Comparison of ENCODE assay signal across 15 cellular contexts in the genomic region with DNA sequence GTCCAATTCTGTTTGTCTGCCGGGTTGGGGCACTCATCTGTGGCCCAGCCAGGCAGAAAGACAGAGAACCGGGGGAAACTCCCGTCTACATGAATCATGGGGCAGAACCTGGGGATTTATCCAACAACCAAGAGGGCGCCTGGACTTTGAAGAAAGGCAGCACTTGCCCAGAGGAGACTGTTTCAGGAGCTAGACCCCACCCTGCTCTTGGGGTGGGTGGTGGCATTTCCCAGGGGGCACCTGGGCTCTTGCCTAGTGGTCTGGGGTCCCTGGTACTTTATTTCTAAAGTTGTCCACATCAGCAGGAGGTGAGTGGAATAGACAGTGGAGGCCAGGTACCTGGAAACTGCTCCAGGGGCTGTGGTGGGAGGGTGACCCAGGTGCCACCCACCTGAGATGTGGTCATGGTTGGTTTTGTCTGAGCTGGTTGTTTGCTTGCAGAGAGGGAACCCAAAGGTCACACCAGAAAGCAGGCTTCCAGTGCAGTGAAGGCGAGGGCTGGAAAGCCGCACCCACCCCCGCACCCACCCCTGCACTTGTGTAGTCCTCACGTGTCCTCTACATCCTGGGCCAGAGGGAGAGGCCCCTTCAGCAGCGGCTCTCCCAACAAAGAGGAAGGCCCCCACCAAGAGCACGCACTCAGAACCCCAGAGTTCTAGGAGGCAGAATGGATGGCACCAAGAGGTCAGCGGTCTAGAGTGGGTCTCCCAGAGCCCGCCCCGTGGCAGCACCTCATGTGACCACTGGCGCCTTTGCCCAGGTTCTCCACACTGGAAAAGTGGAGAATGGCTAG.
DNase-seq lines count a peak whose midpoint lies in the region; ATAC-seq, FAIRE-seq and TF ChIP-seq lines count a peak whose summit lies in the region.
"Had no signal": no experiment of that assay in that cellular context is flagged by ENCODE, and none has a peak within 500 bp of the region (broad histone marks: within the 10 kb centered on the region; RNA-seq: fewer than 3 reads in every experiment).

No MANE protein-coding gene starts in this region.

- CTCF ChIA-PET in A549 (lab: Yijun Ruan, JAX) = interaction anchor here (0.7 to 1.6 kb wide), 12 partner anchors 9 to 495 kb away, joined by 3 to 7 read pairs (median 4); a partner anchor contains a TSS

- H3K9me3 ChIP-seq in A549 (no peaks in the 10 kb centered on the region), esophagus squamous epithelium (no peaks in the 10 kb centered on the region)
- H3K9me3 ChIP-seq: adrenal gland, upper lobe of right lung had no signal

- TF ChIP-seq POLR2A in A549 (IDR thresholded peaks at IDR 0.05; ENCODE audit: low read length) (no peak), esophagus squamous epithelium (IDR thresholded peaks at IDR 0.05) (no peak)

- H3K36me3 ChIP-seq in esophagus squamous epithelium = no peaks in the 10 kb centered on the region
- H3K36me3 ChIP-seq: adrenal gland, upper lobe of right lung had no signal

- TF ChIP-seq RAD21 in A549 (conservative IDR thresholded peaks at IDR 0.05 in 1 of 2, IDR thresholded peaks at IDR 0.05 in 1 of 2) = no peak

- H3K36me3 Mint-ChIP-seq in activated T-helper 17 cell treated with anti-CD3 and anti-CD28 coated beads, Interleukin-2, amount 50 U/mL, for 72 hours (ENCODE audit: low read depth) = no peaks in the 10 kb centered on the region
- H3K36me3 Mint-ChIP-seq in T-helper 2 cell treated with Interferon-gamma antibody and Interleukin-4, amounts not matched to agents 5 μg/mL and 100 μg/mL, for 36 hours (ENCODE audit: low read depth) = no peaks in the 10 kb centered on the region
- H3K36me3 Mint-ChIP-seq: IgD-negative memory B cell had no signal

- peaks cover 65% of the 10 kb centered on the region for H3K4me1 ChIP-seq in A549
- peaks cover 15 to 43% (median 26%) of the 10 kb centered on the region in 3 donors for H3K4me1 ChIP-seq in esophagus squamous epithelium

- H3K4me2 ChIP-seq in A549 = peak overlapping the region; percentile 81

- H3K27ac Mint-ChIP-seq in activated T-helper 17 cell treated with anti-CD3 and anti-CD28 coated beads, Interleukin-2, amount 50 U/mL, for 72 hours = peak overlapping the region; percentile 39
- no peak overlapping the region for H3K27ac Mint-ChIP-seq in T-helper 2 cell treated with Interferon-gamma antibody and Interleukin-4, amounts not matched to agents 5 μg/mL and 100 μg/mL, for 36 hours
- H3K27ac Mint-ChIP-seq: activated CD4-positive, alpha-beta memory T cell treated with anti-CD3 and anti-CD28 coated beads, Interleukin-2, amount 10 ng/mL, durations not matched to agents 7 days and 5 days; CD4-positive, alpha-beta T cell had no signal

- ATAC-seq in A549 = peak in 1 of 2 experiments; percentile 28; a peak in 3 of 6 replicates
- peak; percentile 51 for ATAC-seq in activated T-helper 17 cell treated with anti-CD3 and anti-CD28 coated beads, Interleukin-2, amount 50 U/mL, for 72 hours (replicated peaks)
- ATAC-seq in left lobe of liver = peak; percentile 31
- ATAC-seq: esophagus mucosa, upper lobe of right lung had no signal

- FAIRE-seq in A549 (lab: Jason Lieb, UNC) = no peak

- no peak overlapping the region for H3K4me3 ChIP-seq in A549
- no peak overlapping the region for H3K4me3 ChIP-seq in esophagus squamous epithelium
- H3K4me3 ChIP-seq: adrenal gland, upper lobe of right lung had no signal

- H3K27ac ChIP-seq in A549 (peak overlapping the region; percentile 94), esophagus squamous epithelium (no peak overlapping the region)
- H3K27ac ChIP-seq: adrenal gland, upper lobe of right lung had no signal

- POLR2A ChIA-PET in A549 (lab: Yijun Ruan, JAX) = interaction anchor here (1.5 kb wide), 1 partner anchor 92 kb away, joined by 5 read pairs; a partner anchor contains a TSS

- no peak for DNase-seq in A549 (ENCODE audit: low read depth in 1 of 2, low spot score in 1 of 2)
- DNase-seq in GM13977 (ENCODE audit: low spot score) = peak; percentile 71
- no peak for DNase-seq in left lobe of liver (ENCODE audit: low spot score)
- no peak for DNase-seq in NCI-H82 treated with DMSO at 0.1 percent for 48 hours (lab: John Stamatoyannopoulos, UW; ENCODE audit: unreplicated experiment)
- no peak for DNase-seq in esophagus squamous epithelium (lab: John Stamatoyannopoulos, UW)
- no peak for DNase-seq in HPDE6-E6E7 (ENCODE audit: extremely low spot score)
- DNase-seq in T-helper 2 cell treated with Interferon-gamma antibody and Interleukin-4, amounts not matched to agents 5 μg/mL and 100 μg/mL, for 36 hours (ENCODE audit: low spot score) = no peak
- DNase-seq: activated CD4-positive, alpha-beta memory T cell treated with anti-CD3 and anti-CD28 coated beads, Interleukin-2, amount 10 ng/mL, durations not matched to agents 7 days and 5 days; adrenal gland; CD4-positive, alpha-beta T cell; left cardiac atrium; upper lobe of right lung had no signal

- no peaks in the 10 kb centered on the region for H3K4me1 Mint-ChIP-seq in activated T-helper 17 cell treated with anti-CD3 and anti-CD28 coated beads, Interleukin-2, amount 50 U/mL, for 72 hours
- H3K4me1 Mint-ChIP-seq in T-helper 2 cell treated with Interferon-gamma antibody and Interleukin-4, amounts not matched to agents 5 μg/mL and 100 μg/mL, for 36 hours (ENCODE audit: low read depth) = peaks cover 4% of the 10 kb centered on the region

- in situ Hi-C loops in GM13977 (cut with MboI; ENCODE audit: low pct_unique_long_range_greater_than_20kb, low sequenced_read_pairs, unreplicated experiment) = no loop called here

- peaks cover 9 to 72% (median 19%) of the 10 kb centered on the region in 4 donors for H3K27me3 ChIP-seq in esophagus squamous epithelium

- peaks cover 26% of the 10 kb centered on the region for H3K27me3 Mint-ChIP-seq in activated T-helper 17 cell treated with anti-CD3 and anti-CD28 coated beads, Interleukin-2, amount 50 U/mL, for 72 hours
- H3K27me3 Mint-ChIP-seq in T-helper 2 cell treated with Interferon-gamma antibody and Interleukin-4, amounts not matched to agents 5 μg/mL and 100 μg/mL, for 36 hours (ENCODE audit: low read depth) = peaks cover 49% of the 10 kb centered on the region

- TF ChIP-seq CTCF in A549 (IDR thresholded peaks at IDR 0.05) (no peak), GM13977 (IDR thresholded peaks at IDR 0.05; ENCODE audit: extremely low read depth, insufficient read depth, missing control alignments) (no peak), esophagus squamous epithelium (IDR thresholded peaks at IDR 0.05) (no peak)

- no peak overlapping the region for H3K4me3 Mint-ChIP-seq in activated T-helper 17 cell treated with anti-CD3 and anti-CD28 coated beads, Interleukin-2, amount 50 U/mL, for 72 hours
- H3K4me3 Mint-ChIP-seq in T-helper 2 cell treated with Interferon-gamma antibody and Interleukin-4, amounts not matched to agents 5 μg/mL and 100 μg/mL, for 36 hours = no peak overlapping the region
- H3K4me3 Mint-ChIP-seq: activated CD4-positive, alpha-beta memory T cell treated with anti-CD3 and anti-CD28 coated beads, Interleukin-2, amount 10 ng/mL, durations not matched to agents 7 days and 5 days had no signal

- intact Hi-C loops in esophagus squamous epithelium (cut with DNase I) = no loop called here

- no peak for TF ChIP-seq EP300 in A549 (IDR thresholded peaks at IDR 0.05)

- no peaks in the 10 kb centered on the region for H3K9me3 Mint-ChIP-seq in activated T-helper 17 cell treated with anti-CD3 and anti-CD28 coated beads, Interleukin-2, amount 50 U/mL, for 72 hours
- no peaks in the 10 kb centered on the region for H3K9me3 Mint-ChIP-seq in T-helper 2 cell treated with Interferon-gamma antibody and Interleukin-4, amounts not matched to agents 5 μg/mL and 100 μg/mL, for 36 hours
- H3K9me3 Mint-ChIP-seq: activated CD4-positive, alpha-beta memory T cell treated with anti-CD3 and anti-CD28 coated beads, Interleukin-2, amount 10 ng/mL, durations not matched to agents 7 days and 5 days; CD4-positive, alpha-beta T cell; IgD-negative memory B cell had no signal

- WGBS in A549 (ENCODE audit: missing lambda C conversion rate) = 69% methylated on average over 12 of the region's 14 CpGs
- 62 to 90% methylated on average over 5 to 10 of the region's 14 CpGs for WGBS in esophagus squamous epithelium, 2 donors

TF ChIP-seq in A549, 52 proteins besides CTCF, POLR2A, EP300 and RAD21:
- no peak for TF ChIP-seq HOXA7 (CRISPR knock-in tag; IDR thresholded peaks at IDR 0.05)
- no peak for TF ChIP-seq EHMT2 (IDR thresholded peaks at IDR 0.05; ENCODE audit: low read depth)
- TF ChIP-seq CHD4 (IDR thresholded peaks at IDR 0.05; ENCODE audit: borderline replicate concordance) = no peak
- no peak for TF ChIP-seq RFX5 (IDR thresholded peaks at IDR 0.05)

Comparison
In these comparisons a context has a peak if more than half of its experiments do, and no peak if none do; other contexts are left out.
1. H3K27ac ChIP-seq: peak in A549 (2 of 2); none in esophagus squamous epithelium (0 of 4).